In the genomic region with DNA sequence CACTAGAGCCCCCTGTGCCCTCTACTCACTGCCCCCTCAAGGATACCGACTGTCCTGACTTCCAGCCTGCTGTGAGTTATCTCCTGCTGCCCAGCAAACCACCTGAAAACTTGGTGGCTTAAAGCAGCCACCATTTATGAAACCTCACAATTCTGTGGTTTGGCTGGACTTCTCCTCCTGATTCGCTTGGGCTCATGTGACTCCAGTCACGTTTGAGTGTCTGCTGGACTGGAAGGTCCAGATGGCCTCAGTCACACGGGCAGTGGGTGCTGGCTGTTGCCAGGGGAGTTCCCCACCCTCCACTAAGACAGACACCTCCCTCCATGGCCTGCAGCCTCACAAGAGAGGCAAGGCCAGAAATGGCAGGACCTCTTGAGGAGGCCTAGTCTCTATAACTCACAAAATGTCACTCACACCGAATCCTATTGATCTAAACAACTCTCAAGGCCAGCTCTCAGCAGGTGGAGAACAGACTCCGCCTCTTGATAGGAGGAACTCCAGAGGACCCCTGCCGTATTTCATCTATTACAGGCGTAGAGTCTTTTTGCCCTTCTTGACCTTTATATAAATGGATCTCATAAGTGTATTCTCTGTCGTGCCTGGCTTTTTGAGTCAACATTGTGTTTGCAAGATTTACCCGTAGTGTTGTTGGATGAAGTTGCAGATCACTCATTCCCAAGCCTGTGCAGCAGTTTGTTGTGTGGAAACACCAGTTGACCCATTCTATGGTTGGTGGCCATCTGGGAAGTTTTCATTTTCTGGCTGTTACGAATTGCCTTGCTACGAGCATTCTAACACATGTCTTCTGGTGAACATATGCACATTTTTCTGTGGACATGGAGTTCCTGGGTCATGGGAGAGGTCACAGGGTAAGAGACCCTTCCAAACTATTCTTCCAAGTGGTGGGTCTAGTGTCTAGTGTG, we compare ENCODE assay signal across 8 cellular contexts. TPM values are rescaled to one million over a fixed set of nuclear protein-coding genes. Genes with fewer than 3 reads are reported as not detected.
A peak's percentile ranks its signal among the peaks of the same experiment; 100 is the strongest.
DNase-seq lines count a peak whose midpoint lies in the region; ATAC-seq, FAIRE-seq and TF ChIP-seq lines count a peak whose summit lies in the region.
"Had no signal": no experiment of that assay in that cellular context is flagged by ENCODE, and none has a peak within 500 bp of the region (broad histone marks: within the 10 kb centered on the region; RNA-seq: fewer than 3 reads in every experiment).

No MANE protein-coding gene starts in this region.

- TF ChIP-seq CTCF in cardiac fibroblast (IDR thresholded peaks at IDR 0.05; ENCODE audit: low read depth, low read length) (no peak), pancreas (IDR thresholded peaks at IDR 0.05) (no peak)

- intact Hi-C loops in pancreas (cut with DNase I), result no loop called here

- H3K27me3 ChIP-seq in pancreas, result no peaks in the 10 kb centered on the region

- H3K4me3 ChIP-seq in cardiac fibroblast (replicated peaks in 1 of 2; ENCODE audit: low read depth in 2 of 2, low read length in 2 of 2), result no peak overlapping the region
- H3K4me3 ChIP-seq in pancreas, result no peak overlapping the region

- 29% methylated on average over 12 of the region's 12 CpGs for WGBS in pancreas, 2 donors

- H3K36me3 ChIP-seq in pancreas, result peaks cover 0 to 8% (median 8%) of the 10 kb centered on the region in 3 donors

- peak; percentile 31 to 43 for DNase-seq in cardiac fibroblast (ENCODE audit: low read depth in 2 of 2)
- DNase-seq in pancreas, result peak in 5 of 6 donors; percentile 73 to 94 (median 80)
- no peak for DNase-seq in NOMO-1 treated with dmso at 0.1 percent for 144 hours (lab: John Stamatoyannopoulos, UW; ENCODE audit: unreplicated experiment)
- no peak for DNase-seq in hippocampal formation (lab: John Stamatoyannopoulos, UW)
- DNase-seq in activated naive CD4-positive, alpha-beta T cell treated with anti-CD3 and anti-CD28 coated beads, Interleukin-2, amount 50 U/mL, for 16 hours, result no peak

- peak overlapping the region; percentile 4 to 68 (median 62) for H3K27ac ChIP-seq in pancreas
- H3K27ac ChIP-seq: epithelial cell of prostate had no signal

- FAIRE-seq in pancreas (lab: Jason Lieb, UNC), result no peak

- H3K4me1 ChIP-seq in pancreas, result peaks cover 41 to 55% (median 41%) of the 10 kb centered on the region in 3 donors

- H3K9me3 ChIP-seq in pancreas, result no peaks in the 10 kb centered on the region

- ATAC-seq in GM19043 (IDR thresholded peaks at IDR 0.05; ENCODE audit: low read depth, unreplicated experiment) (peak; percentile 80), HG02885 (IDR thresholded peaks at IDR 0.05; ENCODE audit: poor library complexity, unreplicated experiment) (peak; percentile 83), pancreas (peak; percentile 73 to 83 (median 79))

RNA-seq across cellular contexts. Expression of gene ZMIZ1, which starts 48.3 kb away (rescaled TPM):
- 10 to 100 TPM; 21.3 to 45.0 (median 23.5) TPM for total RNA-seq in pancreas
- 10 to 100 TPM; 14.5 to 20.8 TPM for polyA plus RNA-seq in pancreas

Comparison
In these comparisons a context has a peak if more than half of its experiments do, and no peak if none do; other contexts are left out.
1. DNase-seq: peak in cardiac fibroblast (2 of 2) and pancreas (5 of 6); none in NOMO-1 treated with dmso at 0.1 percent for 144 hours (single experiment), hippocampal formation (0 of 2) and activated naive CD4-positive, alpha-beta T cell treated with anti-CD3 and anti-CD28 coated beads, Interleukin-2, amount 50 U/mL, for 16 hours (single experiment).
2. Peak in every context shown above with its lines, with median percentiles within 50 percentile points of each other: ATAC-seq.